ENCODE assay signal across 1 cellular context in genomic region chr14:30214014-30214413, GRCh38.
A peak's percentile ranks its signal among the peaks of the same experiment; 100 is the strongest.
TF ChIP-seq lines count a peak whose summit lies in the region.

No MANE protein-coding gene starts in this region.

TF ChIP-seq in HepG2, 621 proteins besides CTCF, POLR2A, EP300 and RAD21:
- TF ChIP-seq ZNF512B (CRISPR knock-in tag; IDR thresholded peaks at IDR 0.05; ENCODE audit: borderline replicate concordance) (0 out of 2 replicates have a peak, but pooled peaks have one; percentile 16), HINFP (CRISPR knock-in tag; IDR thresholded peaks at IDR 0.05; ENCODE audit: low read depth) (no peak), ZKSCAN1 (IDR thresholded peaks at IDR 0.05; ENCODE audit: low read length) (no peak), ISX (CRISPR knock-in tag; conservative IDR thresholded peaks at IDR 0.05) (no peak), ZHX1 (CRISPR knock-in tag; IDR thresholded peaks at IDR 0.05; ENCODE audit: low read depth) (no peak), HCFC1 (IDR thresholded peaks at IDR 0.05; ENCODE audit: low read depth, low read length) (no peak), THYN1 (CRISPR knock-in tag; IDR thresholded peaks at IDR 0.05; ENCODE audit: borderline replicate concordance, low read depth) (no peak)
TF ChIP-seq in HepG2: peak in this region for 1.
